In genomic region chr5:148372331-148372730, GRCh38 we compare ENCODE assay signal across 25 cellular contexts. TPM values are rescaled to one million over a fixed set of nuclear protein-coding genes. Genes with fewer than 3 reads are reported as not detected.
DNase-seq lines count a peak whose midpoint lies in the region; ATAC-seq, FAIRE-seq and TF ChIP-seq lines count a peak whose summit lies in the region.
"Had no signal": no experiment of that assay in that cellular context is flagged by ENCODE, and none has a peak within 500 bp of the region (broad histone marks: within the 10 kb centered on the region; RNA-seq: fewer than 3 reads in every experiment).

No MANE protein-coding gene starts in this region.

- in situ Hi-C loops in IMR-90 (cut with MboI; ENCODE audit: low sequenced_read_pairs): loop anchor here (10.0 kb wide), 1 partner anchor 198 kb away; no protein-coding TSS in a partner anchor

- dilution Hi-C loops in IMR-90 (cut with HindIII; ENCODE audit: low sequenced_read_pairs, unreplicated experiment): no loop called here

- no peak overlapping the region for H3K14ac ChIP-seq in IMR-90 (replicated peaks; ENCODE audit: low read depth, low read length)

- H3K36me3 Mint-ChIP-seq in neural progenitor cell (peaks cover 8% of the 10 kb centered on the region), mesothelial cell of epicardium (peaks cover 3% of the 10 kb centered on the region)

- H2BK15ac ChIP-seq in IMR-90 (ENCODE audit: low read depth, low read length): no peak overlapping the region

- POLR2A ChIA-PET in IMR-90 (lab: Charles Lee; ENCODE audit: unreplicated experiment): no interaction called here

- H3K9me3 Mint-ChIP-seq in neural progenitor cell (peaks cover 8% of the 10 kb centered on the region), mesothelial cell of epicardium (peaks cover 22% of the 10 kb centered on the region)

- H3K36me3 ChIP-seq in IMR-90 (ENCODE audit: control insufficient read depth, insufficient read depth, low read length) (peaks cover 2% of the 10 kb centered on the region; the same call in 1 of the 2 replicates), bronchial epithelial cell (ENCODE audit: control insufficient read depth, insufficient read depth, low read length) (no peaks in the 10 kb centered on the region), neural progenitor cell (no peaks in the 10 kb centered on the region)

- H3K18ac ChIP-seq in IMR-90 (ENCODE audit: low read depth, low read length): no peak overlapping the region

- H3K56ac ChIP-seq in IMR-90 (ENCODE audit: extremely low read depth, insufficient read depth, low read length): no peak overlapping the region

- H3K79me2 ChIP-seq in neural progenitor cell (ENCODE audit: low read depth): no peaks in the 10 kb centered on the region

- BruUV-seq in IMR-90 (replicated peaks; lab: Mats Ljungman, UMichigan): no TSS peak

- H4K20me1 ChIP-seq in IMR-90 (ENCODE audit: insufficient read depth, low read length) (no peaks in the 10 kb centered on the region), neural progenitor cell (ENCODE audit: low read depth) (no peaks in the 10 kb centered on the region)

- TF ChIP-seq CTCF in IMR-90 (conservative IDR thresholded peaks at IDR 0.05; ENCODE audit: low read depth, low read length) (no peak), bronchial epithelial cell (IDR thresholded peaks at IDR 0.05; ENCODE audit: insufficient read depth, low read length, severe bottlenecking) (no peak), neural progenitor cell (IDR thresholded peaks at IDR 0.05) (no peak), mesothelial cell of epicardium (IDR thresholded peaks at IDR 0.05; ENCODE audit: unreplicated experiment) (no peak)

- no peak overlapping the region for H3K4ac ChIP-seq in IMR-90 (ENCODE audit: low read depth, low read length)

- H3K79me1 ChIP-seq in IMR-90 (ENCODE audit: low read depth in 1 of 2, low read length in 2 of 2): no peaks in the 10 kb centered on the region

- TF ChIP-seq POLR2A in IMR-90 (IDR thresholded peaks at IDR 0.05; ENCODE audit: low read depth, low read length): no peak

- H3K9ac ChIP-seq in IMR-90 (ENCODE audit: low read depth, low read length): no peak overlapping the region
- H3K9ac ChIP-seq in neural progenitor cell: no peak overlapping the region

- no peak overlapping the region for H4K5ac ChIP-seq in IMR-90 (ENCODE audit: low read depth, low read length)

- H2AK9ac ChIP-seq in IMR-90 (replicated peaks; ENCODE audit: low read depth, low read length, poor library complexity): no peak overlapping the region

- H3K4me1 ChIP-seq in IMR-90 (ENCODE audit: control insufficient read depth, insufficient read depth, low read length): peaks cover 2% of the 10 kb centered on the region; the same call in 1 of the 2 replicates
- H3K4me1 ChIP-seq in neural progenitor cell: peaks cover 15% of the 10 kb centered on the region

- H3K4me3 Mint-ChIP-seq in neural progenitor cell (no peak overlapping the region), mesothelial cell of epicardium (no peak overlapping the region)
- H3K4me3 Mint-ChIP-seq: CD8-positive, alpha-beta T cell had no signal

- H3K27ac Mint-ChIP-seq in neural progenitor cell: no peak overlapping the region
- no peak overlapping the region for H3K27ac Mint-ChIP-seq in mesothelial cell of epicardium
- H3K27ac Mint-ChIP-seq: CD8-positive, alpha-beta T cell had no signal

- H3F3A ChIP-seq in neural progenitor cell (ENCODE audit: low read depth): peaks cover 4% of the 10 kb centered on the region

- no peak overlapping the region for H3K4me3 ChIP-seq in IMR-90 (ENCODE audit: insufficient read depth, low read depth, low read length)
- H3K4me3 ChIP-seq in bronchial epithelial cell (ENCODE audit: low read depth, low read length): no peak overlapping the region
- no peak overlapping the region for H3K4me3 ChIP-seq in neural progenitor cell

- H3K27me3 ChIP-seq in IMR-90 (ENCODE audit: control insufficient read depth, insufficient read depth, low read length) (no peaks in the 10 kb centered on the region), bronchial epithelial cell (ENCODE audit: control insufficient read depth, insufficient read depth, low read length) (no peaks in the 10 kb centered on the region), neural progenitor cell (no peaks in the 10 kb centered on the region)

- H2BK5ac ChIP-seq in IMR-90 (ENCODE audit: low read depth, low read length, poor library complexity, severe bottlenecking): no peak overlapping the region

- no peak overlapping the region for H2BK120ac ChIP-seq in IMR-90 (ENCODE audit: low read depth, low read length)

- H2AK5ac ChIP-seq in IMR-90 (ENCODE audit: low read depth, low read length): no peak overlapping the region

- H3K9me1 ChIP-seq in IMR-90 (ENCODE audit: insufficient read depth, low read length): no peaks in the 10 kb centered on the region

- H3K9me3 ChIP-seq in IMR-90 (ENCODE audit: control insufficient read depth, insufficient read depth, low read length): no peaks in the 10 kb centered on the region
- peaks cover 7% of the 10 kb centered on the region for H3K9me3 ChIP-seq in neural progenitor cell (ENCODE audit: low read depth)

- no CpG with 5 or more reads among the region's 1 CpG for WGBS in IMR-90 (ENCODE audit: extremely low coverage in 2 of 2, insufficient read length in 1 of 2), 2 experiments

- CTCF ChIA-PET in IMR-90 (lab: Yijun Ruan, JAX): no interaction called here

- H3K27ac ChIP-seq in IMR-90 (ENCODE audit: insufficient read depth, low read length) (no peak overlapping the region), neural progenitor cell (no peak overlapping the region)

- H4K91ac ChIP-seq in IMR-90 (ENCODE audit: insufficient read depth, low read depth, low read length): no peak overlapping the region

- H2BK20ac ChIP-seq in IMR-90 (ENCODE audit: low read depth, low read length): no peak overlapping the region

- peak; percentile 13; the same call in 1 of the 2 replicates for ATAC-seq in IMR-90 (ENCODE audit: low read depth)
- ATAC-seq: CD8-positive, alpha-beta T cell; HCT116; SK-N-SH treated with all-trans-retinoic acid at 6 μM for 48 hours had no signal

- intact Hi-C loops in IMR-90 (cut with micrococcal nuclease): loop anchor here (5.0 kb wide), 1 partner anchor 515 kb away; no protein-coding TSS in a partner anchor

- H3K4me2 ChIP-seq in IMR-90 (ENCODE audit: low read depth, low read length) (no peak overlapping the region), neural progenitor cell (peak overlapping the region; percentile 10)

- H2AFZ ChIP-seq in IMR-90 (replicated peaks; ENCODE audit: low read length, poor library complexity): no peak overlapping the region
- no peak overlapping the region for H2AFZ ChIP-seq in neural progenitor cell (replicated peaks)

- no peak overlapping the region for H4K8ac ChIP-seq in IMR-90 (ENCODE audit: low read depth in 2 of 2, low read length in 2 of 2)

- TF ChIP-seq RAD21 in IMR-90 (IDR thresholded peaks at IDR 0.05; ENCODE audit: low read length): no peak

- H3K4me1 Mint-ChIP-seq in neural progenitor cell (peaks cover 6% of the 10 kb centered on the region), mesothelial cell of epicardium (peaks cover 7% of the 10 kb centered on the region)

- peak; percentile 19 for DNase-seq in NCI-H82 (lab: John Stamatoyannopoulos, UW)
- DNase-seq in NCI-H82 treated with DMSO at 0.1 percent for 48 hours (lab: John Stamatoyannopoulos, UW; ENCODE audit: unreplicated experiment): no peak
- no peak for DNase-seq in IMR-90
- DNase-seq in bronchial epithelial cell (ENCODE audit: low read depth): peak; percentile 93
- DNase-seq in neural progenitor cell (ENCODE audit: low spot score): no peak
- no peak for DNase-seq in germinal center (ENCODE audit: low spot score)
- no peak for DNase-seq in mesothelial cell of epicardium (ENCODE audit: low spot score in 2 of 2, unreplicated experiment in 2 of 2)
- DNase-seq: Calu3; CD8-positive, alpha-beta T cell; GOT3; Kasumi-1; MM.1S; NCI-H1417; NCI-H187; NCI-H2107; NCI-H526 treated with DMSO at 0.1 percent for 48 hours; SHP77 had no signal

- FAIRE-seq in bronchial epithelial cell (lab: Jason Lieb, UNC): no peak
- FAIRE-seq: GM12892, GM18507 had no signal

- H3K27me3 Mint-ChIP-seq in neural progenitor cell (ENCODE audit: insufficient read depth, low read depth) (no peaks in the 10 kb centered on the region), mesothelial cell of epicardium (ENCODE audit: low read depth) (no peaks in the 10 kb centered on the region)

- H3K23ac ChIP-seq in IMR-90 (ENCODE audit: low read depth, low read length): no peak overlapping the region

TF ChIP-seq in IMR-90, 13 proteins besides CTCF, POLR2A, EP300 and RAD21:
- TF ChIP-seq MAFK (IDR thresholded peaks at IDR 0.05; ENCODE audit: low read depth, low read length): no peak
- TF ChIP-seq MXI1 (IDR thresholded peaks at IDR 0.05; ENCODE audit: borderline replicate concordance, low read depth, low read length): no peak
- no peak for TF ChIP-seq FOS (IDR thresholded peaks at IDR 0.05; ENCODE audit: low read depth, low read length)
- TF ChIP-seq CEBPB (IDR thresholded peaks at IDR 0.05; ENCODE audit: low read depth, low read length): no peak
- TF ChIP-seq, protein P1, sequence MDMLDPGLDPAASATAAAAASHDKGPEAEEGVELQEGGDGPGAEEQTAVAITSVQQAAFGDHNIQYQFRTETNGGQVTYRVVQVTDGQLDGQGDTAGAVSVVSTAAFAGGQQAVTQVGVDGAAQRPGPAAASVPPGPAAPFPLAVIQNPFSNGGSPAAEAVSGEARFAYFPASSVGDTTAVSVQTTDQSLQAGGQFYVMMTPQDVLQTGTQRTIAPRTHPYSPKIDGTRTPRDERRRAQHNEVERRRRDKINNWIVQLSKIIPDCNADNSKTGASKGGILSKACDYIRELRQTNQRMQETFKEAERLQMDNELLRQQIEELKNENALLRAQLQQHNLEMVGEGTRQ (IDR thresholded peaks at IDR 0.05; ENCODE audit: low read depth, low read length): no peak

RNA-seq across cellular contexts. Expression of gene FBXO38, which starts 11.4 kb away (rescaled TPM):
- total RNA-seq in IMR-90 (2012; rRNA removed) (70.1 and 86.7 TPM in 2 replicates), bronchial epithelial cell (32.9 and 41.0 TPM in 2 replicates), neural progenitor cell (ENCODE audit: low replicate concordance) (44.9 and 64.6 TPM in 2 replicates), mesothelial cell of epicardium (54.9 to 63.3 TPM (median 55.8 TPM) in 3 replicates)
- polyA plus RNA-seq in IMR-90 (2012; rRNA removed): 10.2 and 14.9 TPM in 2 replicates
- 2.8 and 10.8 TPM in 2 replicates for polyA plus RNA-seq in IMR-90 (2012; cell fraction: cytosol; rRNA removed)
- 4.6 and 28.3 TPM in 2 replicates for polyA plus RNA-seq in IMR-90 (2012; cell fraction: nucleus; rRNA removed; ENCODE audit: low replicate concordance)

RNA-seq across cellular contexts. Expression of gene SPINK9, which starts 37.0 kb away (rescaled TPM):
- total RNA-seq in IMR-90 (2012; rRNA removed): not detected in 2 replicates
- not detected in 2 replicates for polyA plus RNA-seq in IMR-90 (2012; rRNA removed)
- polyA plus RNA-seq in IMR-90 (2012; cell fraction: cytosol; rRNA removed): not detected in 2 replicates
- polyA plus RNA-seq in IMR-90 (2012; cell fraction: nucleus; rRNA removed; ENCODE audit: low replicate concordance): not detected in 2 replicates
- not detected in 2 replicates for total RNA-seq in bronchial epithelial cell
- total RNA-seq in neural progenitor cell (ENCODE audit: low replicate concordance): not detected in 2 replicates
- not detected in 3 replicates for total RNA-seq in mesothelial cell of epicardium
- total RNA-seq: A172; Calu3; CD8-positive, alpha-beta T cell; OCI-LY7; RPMI7951 had no signal
- polyA plus RNA-seq: BJ had no signal

Comparison
In these comparisons a context has a peak if more than half of its experiments do, and no peak if none do; other contexts are left out.
1. DNase-seq: peak in NCI-H82 (single experiment) and bronchial epithelial cell (single experiment); none in NCI-H82 treated with DMSO at 0.1 percent for 48 hours (single experiment), IMR-90 (single experiment), neural progenitor cell (single experiment), germinal center (single experiment) and mesothelial cell of epicardium (0 of 2).